In genomic region chr7:64614812-64615211, GRCh38 we compare ENCODE assay signal across 29 cellular contexts. TPM values are rescaled to one million over a fixed set of nuclear protein-coding genes. Genes with fewer than 3 reads are reported as not detected.
"Had no signal": no experiment of that assay in that cellular context is flagged by ENCODE, and none has a peak within 500 bp of the region (broad histone marks: within the 10 kb centered on the region; RNA-seq: fewer than 3 reads in every experiment).

No MANE protein-coding gene starts in this region.

- H3K27me3 ChIP-seq: colonic mucosa, esophagus squamous epithelium, right atrium auricular region, testis, tibial artery, upper lobe of left lung had no signal

- H3K9me3 ChIP-seq: colonic mucosa, prostate gland, testis had no signal

- H3K9me3 Mint-ChIP-seq: effector memory CD8-positive, alpha-beta T cell; stimulated activated memory B cell treated with anti-CD40 and anti-IgM and Interleukin-4, amounts not matched to agents 10 μg/mL and 1 μg/mL and 100 μg/mL, for 72 hours had no signal

- ATAC-seq: effector memory CD8-positive, alpha-beta T cell; left ventricle myocardium superior; lower lobe of right lung; naive thymus-derived CD8-positive, alpha-beta T cell; sciatic nerve; stimulated activated memory B cell treated with anti-CD40 and anti-IgM and Interleukin-4, amounts not matched to agents 10 μg/mL and 1 μg/mL and 100 μg/mL, for 72 hours; stimulated activated naive CD8-positive, alpha-beta T cell treated with anti-CD3 and anti-CD28 coated beads, Interleukin-15, Interleukin-2, amounts not matched to agents 100 U/mL and 50 U/mL, for 24 hours had no signal

- H3K36me3 ChIP-seq: colonic mucosa, esophagus squamous epithelium, lower lobe of right lung, prostate gland, right atrium auricular region, tibial artery, upper lobe of left lung had no signal

- H3K4me3 Mint-ChIP-seq: effector memory CD8-positive, alpha-beta T cell; immature natural killer cell; naive thymus-derived CD8-positive, alpha-beta T cell; nephron progenitor cell; stimulated activated memory B cell treated with anti-CD40 and anti-IgM and Interleukin-4, amounts not matched to agents 10 μg/mL and 1 μg/mL and 100 μg/mL, for 72 hours had no signal

- H3K27me3 Mint-ChIP-seq: effector memory CD8-positive, alpha-beta T cell; naive thymus-derived CD8-positive, alpha-beta T cell; stimulated activated memory B cell treated with anti-CD40 and anti-IgM and Interleukin-4, amounts not matched to agents 10 μg/mL and 1 μg/mL and 100 μg/mL, for 72 hours had no signal

- FAIRE-seq: endometrium, urothelium cell line had no signal

- H3K4me3 ChIP-seq: colonic mucosa, esophagus squamous epithelium, lower lobe of right lung, prostate gland, right atrium auricular region, smooth muscle cell, testis, tibial artery, upper lobe of left lung had no signal

- H3K4me1 ChIP-seq: colonic mucosa, esophagus squamous epithelium, lower lobe of right lung, prostate gland, right atrium auricular region, testis, tibial artery, upper lobe of left lung had no signal

- H3K27ac Mint-ChIP-seq: effector memory CD8-positive, alpha-beta T cell; naive thymus-derived CD8-positive, alpha-beta T cell; nephron progenitor cell; stimulated activated memory B cell treated with anti-CD40 and anti-IgM and Interleukin-4, amounts not matched to agents 10 μg/mL and 1 μg/mL and 100 μg/mL, for 72 hours had no signal

- H3K36me3 Mint-ChIP-seq: immature natural killer cell; stimulated activated memory B cell treated with anti-CD40 and anti-IgM and Interleukin-4, amounts not matched to agents 10 μg/mL and 1 μg/mL and 100 μg/mL, for 72 hours had no signal

- DNase-seq: colonic mucosa; effector memory CD8-positive, alpha-beta T cell; erythroblast; esophagus squamous epithelium; foreskin melanocyte; hypothalamus; immature natural killer cell; islet precursor cell; kidney glomerular epithelial cell; left ventricle myocardium superior; lower lobe of right lung; naive thymus-derived CD8-positive, alpha-beta T cell; nephron progenitor cell; nucleus accumbens; stimulated activated CD4-positive, alpha-beta T cell treated with anti-CD3 and anti-CD28 coated beads, Interleukin-12 subunit alpha, Interleukin-12 subunit beta, amount 100 ng/mL, for 4 hours; stimulated activated CD4-positive, alpha-beta T cell treated with anti-CD3 and anti-CD28 coated beads, Interleukin-1b, Interleukin-23, amount 100 ng/mL, for 48 hours; stimulated activated CD4-positive, alpha-beta T cell treated with anti-CD3 and anti-CD28 coated beads, Interleukin-4, amount 100 ng/mL, for 1 hour; stimulated activated naive CD8-positive, alpha-beta T cell treated with anti-CD3 and anti-CD28 coated beads, Interleukin-15, Interleukin-2, amounts not matched to agents 100 U/mL and 50 U/mL, for 24 hours; substantia nigra; testis; tibial artery; upper lobe of left lung had no signal

- H3K27ac ChIP-seq: colonic mucosa, esophagus squamous epithelium, lower lobe of right lung, prostate gland, right atrium auricular region, testis, tibial artery, upper lobe of left lung had no signal

- H3K4me2 ChIP-seq: smooth muscle cell had no signal

- H3K4me1 Mint-ChIP-seq: nephron progenitor cell; stimulated activated memory B cell treated with anti-CD40 and anti-IgM and Interleukin-4, amounts not matched to agents 10 μg/mL and 1 μg/mL and 100 μg/mL, for 72 hours had no signal

RNA-seq across cellular contexts. Expression of gene ZNF680, which starts 51.9 kb away (rescaled TPM):
- total RNA-seq: smooth muscle cell had no signal
- polyA plus RNA-seq: smooth muscle cell had no signal
